In the genomic region with DNA sequence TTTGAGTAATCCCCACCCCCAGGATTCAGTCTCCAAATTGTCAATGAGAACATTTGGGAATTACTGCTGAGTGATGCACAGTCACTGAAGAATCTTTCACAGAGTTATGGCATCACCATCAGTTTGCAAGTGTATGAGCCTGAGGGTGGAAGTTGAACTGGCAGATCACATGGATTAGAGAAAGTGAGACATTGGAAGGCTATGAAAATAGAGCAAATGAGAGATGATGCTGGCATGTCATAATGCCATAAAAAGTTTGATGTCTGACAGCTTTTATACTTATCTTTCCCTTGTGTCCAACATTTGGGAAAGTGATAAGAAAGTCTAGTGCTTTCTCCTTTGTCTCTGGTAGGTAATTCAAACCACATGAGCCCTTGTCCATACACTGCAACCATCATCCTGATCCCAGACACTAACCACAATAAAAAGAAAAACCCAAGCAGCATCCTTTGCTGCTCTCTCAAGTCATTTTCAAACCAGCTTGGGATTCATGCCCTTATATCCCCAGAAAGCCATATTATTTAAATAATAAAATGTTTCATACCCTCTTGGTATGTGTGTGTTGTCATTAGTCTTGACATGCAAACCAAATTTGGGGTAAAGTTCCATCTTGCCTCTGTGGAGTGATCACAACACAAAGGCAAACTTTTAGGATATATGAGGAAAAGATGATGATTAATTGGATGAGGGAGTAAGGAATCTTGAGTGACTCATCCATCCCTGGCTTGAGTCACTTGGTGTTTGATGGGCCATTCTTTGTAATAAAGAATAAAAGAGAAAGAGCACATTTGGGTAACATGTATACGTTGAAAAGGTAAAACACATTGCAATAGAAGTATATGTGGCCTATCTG, we compare ENCODE assay signal across 18 cellular contexts.
DNase-seq lines count a peak whose midpoint lies in the region; ATAC-seq and TF ChIP-seq lines count a peak whose summit lies in the region.
"Had no signal": no experiment of that assay in that cellular context is flagged by ENCODE, and none has a peak within 500 bp of the region (broad histone marks: within the 10 kb centered on the region; RNA-seq: fewer than 3 reads in every experiment).

No MANE protein-coding gene starts in this region.

- H3K27me3 ChIP-seq in AG04450 (ENCODE audit: control insufficient read depth, insufficient read depth, low read length) (no peaks in the 10 kb centered on the region), IMR-90 (ENCODE audit: control insufficient read depth, insufficient read depth, low read length) (no peaks in the 10 kb centered on the region), brain microvascular endothelial cell (replicated peaks) (no peaks in the 10 kb centered on the region)
- H3K27me3 ChIP-seq: upper lobe of right lung had no signal

- no peak for TF ChIP-seq RAD21 in IMR-90 (IDR thresholded peaks at IDR 0.05; ENCODE audit: low read length)

- DNase-seq in AG04450 (ENCODE audit: low read depth, low spot score) (no peak), IMR-90 (peak; percentile 69), brain microvascular endothelial cell (peak; percentile 7), iris pigment epithelial cell (ENCODE audit: low read depth) (peak; percentile 53), NOMO-1 treated with DMSO at 0.1 percent for 48 hours (lab: John Stamatoyannopoulos, UW; ENCODE audit: unreplicated experiment) (no peak), amygdala (lab: John Stamatoyannopoulos, UW) (no peak)
- DNase-seq: activated CD8-positive, alpha-beta T cell treated with anti-CD3 and anti-CD28 coated beads for 36 hours; Karpas-422; naive thymus-derived CD4-positive, alpha-beta T cell; NCI-H187 treated with DMSO at 0.1 percent for 48 hours; NCI-H526; OCI-M1; stimulated activated naive CD8-positive, alpha-beta T cell treated with anti-CD3 and anti-CD28 coated beads, Interleukin-15, Interleukin-2, amounts not matched to agents 100 U/mL and 50 U/mL, for 24 hours; upper lobe of right lung had no signal

- peak overlapping the region; percentile 54; the same call in 1 of the 2 replicates for H3K23ac ChIP-seq in IMR-90 (ENCODE audit: low read depth, low read length)

- H3K27ac ChIP-seq in AG04450 (ENCODE audit: low read depth, low read length) = peak overlapping the region; percentile 58
- H3K27ac ChIP-seq in IMR-90 (ENCODE audit: insufficient read depth, low read length) = no peak overlapping the region
- H3K27ac ChIP-seq in brain microvascular endothelial cell = no peak overlapping the region
- H3K27ac ChIP-seq: upper lobe of right lung had no signal

- H2AFZ ChIP-seq in IMR-90 (replicated peaks; ENCODE audit: low read length, poor library complexity) = no peak overlapping the region

- BruUV-seq in IMR-90 (replicated peaks; lab: Mats Ljungman, UMichigan) = no TSS peak

- dilution Hi-C loops in IMR-90 (cut with HindIII; ENCODE audit: low sequenced_read_pairs, unreplicated experiment) = no loop called here

- no peak overlapping the region for H2AK9ac ChIP-seq in IMR-90 (replicated peaks; ENCODE audit: low read depth, low read length, poor library complexity)

- peak overlapping the region; percentile 83 for H2BK5ac ChIP-seq in IMR-90 (ENCODE audit: low read depth, low read length, poor library complexity, severe bottlenecking)

- H3K9me1 ChIP-seq in IMR-90 (ENCODE audit: insufficient read depth, low read length) = no peaks in the 10 kb centered on the region

- peak; percentile 32; the same call in 1 of the 2 replicates for ATAC-seq in IMR-90 (ENCODE audit: low read depth)
- ATAC-seq in HG02884 (IDR thresholded peaks at IDR 0.05; ENCODE audit: unreplicated experiment) = no peak
- no peak for ATAC-seq in GM21381 (IDR thresholded peaks at IDR 0.05; ENCODE audit: unreplicated experiment)
- ATAC-seq: activated CD8-positive, alpha-beta T cell treated with anti-CD3 and anti-CD28 coated beads for 36 hours; activated T-helper 17 cell treated with anti-CD3 and anti-CD28 coated beads, Interleukin-2, amount 50 U/mL, for 72 hours; esophagus mucosa; naive thymus-derived CD4-positive, alpha-beta T cell; stimulated activated naive CD8-positive, alpha-beta T cell treated with anti-CD3 and anti-CD28 coated beads, Interleukin-15, Interleukin-2, amounts not matched to agents 100 U/mL and 50 U/mL, for 24 hours; upper lobe of right lung had no signal

- H2AK5ac ChIP-seq in IMR-90 (ENCODE audit: low read depth, low read length) = peak overlapping the region; percentile 49; the same call in 1 of the 2 replicates

- H2BK15ac ChIP-seq in IMR-90 (ENCODE audit: low read depth, low read length) = peak overlapping the region; percentile 56; the same call in 1 of the 3 replicates

- no peaks in the 10 kb centered on the region for H4K20me1 ChIP-seq in IMR-90 (ENCODE audit: insufficient read depth, low read length)

- no peaks in the 10 kb centered on the region for H3K36me3 ChIP-seq in IMR-90 (ENCODE audit: control insufficient read depth, insufficient read depth, low read length)
- no peaks in the 10 kb centered on the region for H3K36me3 ChIP-seq in brain microvascular endothelial cell (replicated peaks)
- H3K36me3 ChIP-seq: upper lobe of right lung had no signal

- TF ChIP-seq CTCF in AG04450 (IDR thresholded peaks at IDR 0.05; ENCODE audit: low read depth, low read length) = no peak
- TF ChIP-seq CTCF in IMR-90 (conservative IDR thresholded peaks at IDR 0.05; ENCODE audit: low read depth, low read length) = no peak
- TF ChIP-seq CTCF in brain microvascular endothelial cell (IDR thresholded peaks at IDR 0.05; ENCODE audit: low read depth, low read length, missing control alignments) = no peak

- peak overlapping the region; percentile 85 for H2BK120ac ChIP-seq in IMR-90 (ENCODE audit: low read depth, low read length)

- CTCF ChIA-PET in AG04450 (lab: Charles Lee) (no interaction called here), IMR-90 (lab: Yijun Ruan, JAX) (no interaction called here)

- intact Hi-C loops in IMR-90 (cut with micrococcal nuclease) = no loop called here

- in situ Hi-C loops in IMR-90 (cut with MboI; ENCODE audit: low sequenced_read_pairs) = no loop called here
- in situ Hi-C loops in brain microvascular endothelial cell (cut with HindIII; ENCODE audit: low pct_ligation_motif_present, low sequenced_read_pairs) = no loop called here

- no peak overlapping the region; the same call in 1 of the 2 replicates for H3K4me2 ChIP-seq in IMR-90 (ENCODE audit: low read depth, low read length)

- peak overlapping the region; percentile 20 to 66; a peak in 3 of 4 replicates for H4K8ac ChIP-seq in IMR-90 (ENCODE audit: low read depth in 2 of 2, low read length in 2 of 2)

- peak overlapping the region; percentile 7; the same call in 1 of the 2 replicates for H4K5ac ChIP-seq in IMR-90 (ENCODE audit: low read depth, low read length)

- peak overlapping the region; percentile 73; the same call in 1 of the 2 replicates for H3K4ac ChIP-seq in IMR-90 (ENCODE audit: low read depth, low read length)

- peak overlapping the region; percentile 65; the same call in 1 of the 2 replicates for H4K91ac ChIP-seq in IMR-90 (ENCODE audit: insufficient read depth, low read depth, low read length)

- POLR2A ChIA-PET in AG04450 (lab: Yijun Ruan, JAX) = no interaction called here
- POLR2A ChIA-PET in IMR-90 (lab: Charles Lee; ENCODE audit: unreplicated experiment) = no interaction called here

- H2BK20ac ChIP-seq in IMR-90 (ENCODE audit: low read depth, low read length) = peak overlapping the region; percentile 54

- H3K4me3 ChIP-seq in AG04450 (ENCODE audit: low read depth, low read length) (no peak overlapping the region), IMR-90 (ENCODE audit: insufficient read depth, low read depth, low read length) (no peak overlapping the region), brain microvascular endothelial cell (ENCODE audit: low read depth, low read length) (no peak overlapping the region)
- H3K4me3 ChIP-seq: upper lobe of right lung had no signal

- no peak for TF ChIP-seq POLR2A in IMR-90 (IDR thresholded peaks at IDR 0.05; ENCODE audit: low read depth, low read length)

- WGBS in IMR-90 (ENCODE audit: extremely low coverage in 2 of 2, insufficient read length in 1 of 2), 2 experiments = 40% methylated on average over 1 of the region's 1 CpG; no CpG with 5 or more reads in 1 of the 2 experiments

- peaks cover 2% of the 10 kb centered on the region for H3K4me1 ChIP-seq in IMR-90 (ENCODE audit: control insufficient read depth, insufficient read depth, low read length)
- H3K4me1 ChIP-seq: upper lobe of right lung had no signal

- H3K9me3 ChIP-seq in AG04450 (ENCODE audit: control insufficient read depth, insufficient read depth, low read length) = peaks cover 2% of the 10 kb centered on the region; the same call in 1 of the 2 replicates
- no peaks in the 10 kb centered on the region for H3K9me3 ChIP-seq in IMR-90 (ENCODE audit: control insufficient read depth, insufficient read depth, low read length)
- H3K9me3 ChIP-seq: upper lobe of right lung had no signal

- H3K18ac ChIP-seq in IMR-90 (ENCODE audit: low read depth, low read length) = no peak overlapping the region; the same call in 1 of the 2 replicates

- peak overlapping the region; percentile 64; the same call in 1 of the 2 replicates for H3K14ac ChIP-seq in IMR-90 (replicated peaks; ENCODE audit: low read depth, low read length)

- H3K79me1 ChIP-seq in IMR-90 (ENCODE audit: low read depth in 1 of 2, low read length in 2 of 2) = no peaks in the 10 kb centered on the region

- H3K9ac ChIP-seq in IMR-90 (ENCODE audit: low read depth, low read length) = no peak overlapping the region

- no peak overlapping the region; the same call in 1 of the 2 replicates for H3K56ac ChIP-seq in IMR-90 (ENCODE audit: extremely low read depth, insufficient read depth, low read length)

TF ChIP-seq in IMR-90, 13 proteins besides CTCF, POLR2A, EP300 and RAD21:
- TF ChIP-seq MAFK (IDR thresholded peaks at IDR 0.05; ENCODE audit: low read depth, low read length) (no peak), FOS (IDR thresholded peaks at IDR 0.05; ENCODE audit: low read depth, low read length) (peak; percentile 82), ELK1 (IDR thresholded peaks at IDR 0.05; ENCODE audit: borderline replicate concordance, low read depth, low read length) (no peak)

Comparison
In these comparisons a context has a peak if more than half of its experiments do, and no peak if none do; other contexts are left out.
1. DNase-seq: peak in IMR-90 (single experiment), brain microvascular endothelial cell (single experiment) and iris pigment epithelial cell (single experiment); none in AG04450 (single experiment), NOMO-1 treated with DMSO at 0.1 percent for 48 hours (single experiment) and amygdala (0 of 56).